In genomic region chr1:82013702-82014101, GRCh38 we compare ENCODE assay signal across 13 cellular contexts.
A peak's percentile ranks its signal among the peaks of the same experiment; 100 is the strongest.
DNase-seq lines count a peak whose midpoint lies in the region; ATAC-seq, FAIRE-seq and TF ChIP-seq lines count a peak whose summit lies in the region.
"Had no signal": no experiment of that assay in that cellular context is flagged by ENCODE, and none has a peak within 500 bp of the region (broad histone marks: within the 10 kb centered on the region; RNA-seq: fewer than 3 reads in every experiment).

No MANE protein-coding gene starts in this region.

- H3K4me1 Mint-ChIP-seq in endodermal cell: no peaks in the 10 kb centered on the region

- H3K27me3 ChIP-seq in endodermal cell (ENCODE audit: control insufficient read depth, insufficient read depth, low read length, poor library complexity, severe bottlenecking) (no peaks in the 10 kb centered on the region), foreskin keratinocyte (no peaks in the 10 kb centered on the region), thoracic aorta (replicated peaks; ENCODE audit: insufficient read depth) (no peaks in the 10 kb centered on the region), small intestine (ENCODE audit: control insufficient read depth in 2 of 2, insufficient read depth in 2 of 2, low read length in 2 of 2) (no peaks in the 10 kb centered on the region)

- H3K4me3 ChIP-seq in endodermal cell (ENCODE audit: low read length): no peak overlapping the region
- H3K4me3 ChIP-seq in thoracic aorta: no peak overlapping the region
- no peak overlapping the region for H3K4me3 ChIP-seq in small intestine (ENCODE audit: low read depth in 1 of 2, low read length in 2 of 2)
- H3K4me3 ChIP-seq: K562 had no signal

- peaks cover 14% of the 10 kb centered on the region for H3K27me3 Mint-ChIP-seq in endodermal cell (ENCODE audit: insufficient read depth)

- H3K4me1 ChIP-seq in endodermal cell (ENCODE audit: control insufficient read depth, insufficient read depth, low read length) (no peaks in the 10 kb centered on the region), foreskin keratinocyte (no peaks in the 10 kb centered on the region), thoracic aorta (ENCODE audit: control insufficient read depth in 1 of 2, low read depth in 2 of 2) (no peaks in the 10 kb centered on the region), small intestine (ENCODE audit: control insufficient read depth in 2 of 2, insufficient read depth in 1 of 2, low read depth in 1 of 2, low read length in 1 of 2) (no peaks in the 10 kb centered on the region)

- FAIRE-seq in small intestine (lab: Jason Lieb, UNC): no peak
- FAIRE-seq: D721Med, K562 had no signal

- no peak overlapping the region for H3K27ac Mint-ChIP-seq in endodermal cell

- H3K27ac ChIP-seq in VCaP (no peak overlapping the region), endodermal cell (ENCODE audit: low read depth, low read length) (no peak overlapping the region), foreskin keratinocyte (no peak overlapping the region), thoracic aorta (no peak overlapping the region), small intestine (ENCODE audit: low read depth in 1 of 2, low read length in 1 of 2) (no peak overlapping the region)

- no peak overlapping the region for H3K9ac ChIP-seq in endodermal cell (ENCODE audit: extremely low read depth, low read length, poor library complexity, severe bottlenecking)

- no peak for ATAC-seq in foreskin keratinocyte
- no peak for ATAC-seq in thoracic aorta (ENCODE audit: insufficient number of reproducible peaks, low FRiP score, low read depth)
- ATAC-seq: K562, Panc1 had no signal

- H3K9me3 ChIP-seq in endodermal cell (ENCODE audit: control insufficient read depth, low read length) (no peaks in the 10 kb centered on the region), thoracic aorta (no peaks in the 10 kb centered on the region), small intestine (ENCODE audit: control insufficient read depth, low read depth) (no peaks in the 10 kb centered on the region)

- TF ChIP-seq CTCF in VCaP (conservative IDR thresholded peaks at IDR 0.05) (peak; percentile 30; the same call in 1 of the 2 replicates), endodermal cell (conservative IDR thresholded peaks at IDR 0.05) (peak; percentile 68), foreskin keratinocyte (conservative IDR thresholded peaks at IDR 0.05) (peak; percentile 33), thoracic aorta (IDR thresholded peaks at IDR 0.05) (peak; percentile 10)

- H3K4me3 Mint-ChIP-seq in endodermal cell: no peak overlapping the region

- DNase-seq in endodermal cell: no peak
- no peak for DNase-seq in foreskin keratinocyte
- DNase-seq in thoracic aorta (ENCODE audit: low spot score): no peak
- DNase-seq in small intestine: no peak
- DNase-seq in AG20443 (ENCODE audit: low spot score): no peak
- no peak for DNase-seq in stimulated activated CD4-positive, alpha-beta T cell treated with anti-CD3 and anti-CD28 coated beads, Interleukin-2, amount 100 ng/mL, for 24 hours
- DNase-seq: C1 segment of cervical spinal cord, GOT3, NCI-H1694 treated with DMSO at 0.1 percent for 48 hours had no signal

- H3K36me3 Mint-ChIP-seq in endodermal cell (ENCODE audit: low read depth): no peaks in the 10 kb centered on the region

- H3K36me3 ChIP-seq in endodermal cell (ENCODE audit: control insufficient read depth, insufficient read depth, low read length) (no peaks in the 10 kb centered on the region), thoracic aorta (no peaks in the 10 kb centered on the region), small intestine (ENCODE audit: control insufficient read depth in 2 of 2, insufficient read depth in 2 of 2, low read length in 2 of 2) (no peaks in the 10 kb centered on the region)

- H3K9me3 Mint-ChIP-seq in endodermal cell: no peaks in the 10 kb centered on the region

Comparison
In these comparisons a context has a peak if more than half of its experiments do, and no peak if none do; other contexts are left out.
1. CTCF ChIP-seq: peak in every context shown above with its lines; median percentile 68 in endodermal cell; 33 in foreskin keratinocyte; 30 in VCaP; 10 in thoracic aorta.